ENCODE assay signal across 29 cellular contexts in the genomic region with DNA sequence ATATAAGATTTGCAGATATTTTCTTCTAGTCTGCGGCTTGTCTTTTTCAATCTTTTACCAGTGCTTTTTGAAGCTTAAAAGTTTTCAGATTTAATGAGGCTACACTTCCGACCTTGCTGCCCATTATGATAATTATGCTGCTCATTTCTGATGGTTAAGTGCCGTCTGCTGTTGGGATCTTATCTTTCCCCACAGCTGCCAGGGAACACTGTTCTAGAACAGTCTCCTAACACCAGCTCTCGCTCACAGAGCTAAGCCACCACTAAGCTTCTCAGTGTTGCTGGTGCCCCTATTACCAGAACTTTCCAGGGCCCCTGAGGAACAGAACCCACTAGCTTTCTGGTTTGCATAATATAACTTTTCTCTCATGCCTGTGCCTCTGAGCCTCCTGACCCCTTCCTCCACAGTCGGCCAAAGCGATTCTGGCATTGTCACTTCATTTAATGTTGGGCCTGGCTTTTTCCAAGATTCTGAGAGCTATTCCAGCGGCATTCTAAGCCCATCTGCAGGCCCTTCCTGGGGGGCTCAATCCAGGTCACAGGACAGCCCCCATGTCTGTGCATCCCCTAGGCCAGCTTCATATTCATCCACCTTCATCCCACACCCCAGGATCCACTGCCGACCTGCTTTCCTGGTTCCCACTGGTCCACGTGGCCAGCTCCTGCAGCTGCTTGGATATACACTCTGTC.
DNase-seq lines count a peak whose midpoint lies in the region; ATAC-seq and TF ChIP-seq lines count a peak whose summit lies in the region.
"Had no signal": no experiment of that assay in that cellular context is flagged by ENCODE, and none has a peak within 500 bp of the region (broad histone marks: within the 10 kb centered on the region; RNA-seq: fewer than 3 reads in every experiment).

No MANE protein-coding gene starts in this region.

- peaks cover 1% of the 10 kb centered on the region; the same call in 1 of the 2 replicates for H3K27me3 ChIP-seq in H7 (ENCODE audit: control insufficient read depth, insufficient read depth, low read length)
- H3K27me3 ChIP-seq in SK-N-SH (ENCODE audit: insufficient read depth), result no peaks in the 10 kb centered on the region; the same call in 1 of the 2 replicates
- H3K27me3 ChIP-seq: body of pancreas had no signal

- peak; percentile 63 for DNase-seq in D341Med (ENCODE audit: low spot score)
- DNase-seq in H7, result peak; percentile 9
- DNase-seq in SK-N-SH, result peak; percentile 53
- no peak for DNase-seq in left lobe of liver (ENCODE audit: low spot score)
- no peak for DNase-seq in occipital lobe (lab: John Stamatoyannopoulos, UW)
- DNase-seq: activated CD4-positive, alpha-beta memory T cell treated with anti-CD3 and anti-CD28 coated beads for 36 hours; activated CD4-positive, CD25-positive, alpha-beta regulatory T cell treated with anti-CD3 and anti-CD28 coated beads, Interleukin-2, amount 50 U/mL, for 72 hours; activated naive CD4-positive, alpha-beta T cell treated with anti-CD3 and anti-CD28 coated beads, Interleukin-2, amount 10 ng/mL, durations not matched to agents 7 days and 5 days; body of pancreas; C1 segment of cervical spinal cord; COR-L47; dermis blood vessel endothelial cell; DMS79 treated with DMSO at 0.1 percent for 48 hours; esophagus squamous epithelium; foreskin keratinocyte; GDM1; heart left ventricle; NCI-H446; PC-9; stimulated activated CD4-positive, alpha-beta T cell treated with anti-CD3 and anti-CD28 coated beads, Interleukin-15, amount 100 ng/mL, for 24 hours; T-helper 2 cell had no signal

- peaks cover 39% of the 10 kb centered on the region for H3K27me3 Mint-ChIP-seq in nephron (ENCODE audit: low read depth)

- ATAC-seq in left lobe of liver (no peak), HG03378 (IDR thresholded peaks at IDR 0.05; ENCODE audit: unreplicated experiment) (no peak)
- ATAC-seq: body of pancreas; foreskin keratinocyte; heart left ventricle; stimulated activated memory B cell treated with anti-CD40 and anti-IgM and Interleukin-4, amounts not matched to agents 10 μg/mL and 1 μg/mL and 100 μg/mL, for 72 hours had no signal

- POLR2A ChIA-PET in SK-N-SH (lab: Yijun Ruan, JAX), result interaction anchor here (1.2 to 2.1 kb wide), 8 partner anchors 10 to 236 kb away, joined by 3 to 9 read pairs (median 3); no protein-coding TSS in a partner anchor

- H3K9me3 Mint-ChIP-seq in nephron, result no peaks in the 10 kb centered on the region
- H3K9me3 Mint-ChIP-seq: activated CD4-positive, alpha-beta memory T cell treated with anti-CD3 and anti-CD28 coated beads for 36 hours; activated naive CD4-positive, alpha-beta T cell treated with anti-CD3 and anti-CD28 coated beads, Interleukin-2, amount 10 ng/mL, durations not matched to agents 7 days and 5 days; IgD-negative memory B cell; mesothelial cell of epicardium; stimulated activated memory B cell treated with anti-CD40 and anti-IgM and Interleukin-4, amounts not matched to agents 10 μg/mL and 1 μg/mL and 100 μg/mL, for 72 hours; type B pancreatic cell had no signal

- H3K79me2 ChIP-seq in SK-N-SH (ENCODE audit: insufficient read depth), result no peaks in the 10 kb centered on the region

- peaks cover 35% of the 10 kb centered on the region for H3K4me1 Mint-ChIP-seq in nephron
- H3K4me1 Mint-ChIP-seq: activated naive CD4-positive, alpha-beta T cell treated with anti-CD3 and anti-CD28 coated beads, Interleukin-2, amount 10 ng/mL, durations not matched to agents 7 days and 5 days; IgD-negative memory B cell; mesothelial cell of epicardium; stimulated activated memory B cell treated with anti-CD40 and anti-IgM and Interleukin-4, amounts not matched to agents 10 μg/mL and 1 μg/mL and 100 μg/mL, for 72 hours had no signal

- peak overlapping the region; percentile 17 to 89 (median 18) for H3K27ac Mint-ChIP-seq in nephron
- H3K27ac Mint-ChIP-seq: activated CD4-positive, alpha-beta memory T cell treated with anti-CD3 and anti-CD28 coated beads for 36 hours; activated naive CD4-positive, alpha-beta T cell treated with anti-CD3 and anti-CD28 coated beads, Interleukin-2, amount 10 ng/mL, durations not matched to agents 7 days and 5 days; IgD-negative memory B cell; mesothelial cell of epicardium; stimulated activated memory B cell treated with anti-CD40 and anti-IgM and Interleukin-4, amounts not matched to agents 10 μg/mL and 1 μg/mL and 100 μg/mL, for 72 hours; type B pancreatic cell had no signal

- H3K4me3 ChIP-seq in H7 (ENCODE audit: insufficient read depth, low read depth, low read length) (no peak overlapping the region), SK-N-SH (ENCODE audit: low read depth in 2 of 2, low read length in 1 of 2) (no peak overlapping the region)
- H3K4me3 ChIP-seq: body of pancreas, esophagus squamous epithelium, heart left ventricle, PC-9, prostate gland had no signal

- peak; percentile 43 for TF ChIP-seq RAD21 in SK-N-SH (IDR thresholded peaks at IDR 0.05; ENCODE audit: low read length)

- peak in 1 of 2 experiments; percentile 95; a peak in 2 of 4 replicates for TF ChIP-seq EP300 in SK-N-SH (IDR thresholded peaks at IDR 0.05; ENCODE audit: borderline replicate concordance in 1 of 2, low read depth in 1 of 2, low read length in 1 of 2)

- WGBS in SK-N-SH (ENCODE audit: low lambda C conversion rate), result 10% methylated on average over 9 of the region's 9 CpGs

- H4K20me1 ChIP-seq in SK-N-SH (ENCODE audit: insufficient read depth), result no peaks in the 10 kb centered on the region

- H3K9me3 ChIP-seq in SK-N-SH, result no peaks in the 10 kb centered on the region
- H3K9me3 ChIP-seq: body of pancreas, esophagus squamous epithelium, heart left ventricle, neutrophil, prostate gland had no signal

- no peak overlapping the region for H2AFZ ChIP-seq in SK-N-SH (ENCODE audit: low read depth)
- H2AFZ ChIP-seq: PC-9 had no signal

- H3F3A ChIP-seq in SK-N-SH (replicated peaks; ENCODE audit: insufficient read depth), result no peaks in the 10 kb centered on the region

- no peaks in the 10 kb centered on the region for H3K9me2 ChIP-seq in SK-N-SH

- no peaks in the 10 kb centered on the region for H3K36me3 Mint-ChIP-seq in nephron (ENCODE audit: low read depth)
- H3K36me3 Mint-ChIP-seq: activated CD4-positive, alpha-beta memory T cell treated with anti-CD3 and anti-CD28 coated beads for 36 hours; activated naive CD4-positive, alpha-beta T cell treated with anti-CD3 and anti-CD28 coated beads, Interleukin-2, amount 10 ng/mL, durations not matched to agents 7 days and 5 days; IgD-negative memory B cell; mesothelial cell of epicardium; stimulated activated memory B cell treated with anti-CD40 and anti-IgM and Interleukin-4, amounts not matched to agents 10 μg/mL and 1 μg/mL and 100 μg/mL, for 72 hours; type B pancreatic cell had no signal

- no peak overlapping the region for H3K4me3 Mint-ChIP-seq in nephron
- H3K4me3 Mint-ChIP-seq: activated CD4-positive, alpha-beta memory T cell treated with anti-CD3 and anti-CD28 coated beads for 36 hours; activated naive CD4-positive, alpha-beta T cell treated with anti-CD3 and anti-CD28 coated beads, Interleukin-2, amount 10 ng/mL, durations not matched to agents 7 days and 5 days; IgD-negative memory B cell; mesothelial cell of epicardium; stimulated activated memory B cell treated with anti-CD40 and anti-IgM and Interleukin-4, amounts not matched to agents 10 μg/mL and 1 μg/mL and 100 μg/mL, for 72 hours; type B pancreatic cell had no signal

- peaks cover 0 to 76% of the 10 kb centered on the region in 2 experiments; a peak in 2 of 4 replicates for H3K4me1 ChIP-seq in SK-N-SH (ENCODE audit: control insufficient read depth in 1 of 2, insufficient read depth in 2 of 2, low read depth in 1 of 2, low read length in 1 of 2)
- H3K4me1 ChIP-seq: esophagus squamous epithelium, foreskin keratinocyte, heart left ventricle, prostate gland had no signal

- H3K36me3 ChIP-seq in H7 (replicated peaks; ENCODE audit: control insufficient read depth, insufficient read depth, low read length), result no peaks in the 10 kb centered on the region
- H3K36me3 ChIP-seq in SK-N-SH (replicated peaks in 1 of 2; ENCODE audit: control insufficient read depth in 1 of 2, insufficient read depth in 2 of 2, low read length in 1 of 2), result no peaks in the 10 kb centered on the region
- H3K36me3 ChIP-seq: esophagus squamous epithelium, heart left ventricle, neutrophil, prostate gland had no signal

- H3K27ac ChIP-seq in SK-N-SH (ENCODE audit: low read depth in 2 of 2, low read length in 1 of 2), result peak overlapping the region in 1 of 2 experiments; percentile 100; a peak in 3 of 4 replicates
- H3K27ac ChIP-seq: body of pancreas, esophagus squamous epithelium, foreskin keratinocyte, heart left ventricle, neutrophil, PC-9, prostate gland had no signal

- TF ChIP-seq CTCF in SK-N-SH (IDR thresholded peaks at IDR 0.05) (no peak), nephron (IDR thresholded peaks at IDR 0.05; ENCODE audit: unreplicated experiment in 3 of 3) (no peak)

- H3K9ac ChIP-seq in SK-N-SH, result no peak overlapping the region

- CTCF ChIA-PET in SK-N-SH (lab: Yijun Ruan, JAX), result interaction anchor here (0.7 to 3.8 kb wide), 16 partner anchors 22 to 907 kb away, joined by 3 to 19 read pairs (median 4); no protein-coding TSS in a partner anchor

- no peak overlapping the region for H3K4me2 ChIP-seq in SK-N-SH
- H3K4me2 ChIP-seq: PC-9 had no signal

TF ChIP-seq in SK-N-SH, 30 proteins besides CTCF, POLR2A, EP300 and RAD21 (continues in another document):
- TF ChIP-seq GATA2 (CRISPR knock-in tag; IDR thresholded peaks at IDR 0.05) (peak; percentile 91), RXRA (IDR thresholded peaks at IDR 0.05; ENCODE audit: borderline replicate concordance, low read depth) (no peak)
- TF ChIP-seq, protein P1, sequence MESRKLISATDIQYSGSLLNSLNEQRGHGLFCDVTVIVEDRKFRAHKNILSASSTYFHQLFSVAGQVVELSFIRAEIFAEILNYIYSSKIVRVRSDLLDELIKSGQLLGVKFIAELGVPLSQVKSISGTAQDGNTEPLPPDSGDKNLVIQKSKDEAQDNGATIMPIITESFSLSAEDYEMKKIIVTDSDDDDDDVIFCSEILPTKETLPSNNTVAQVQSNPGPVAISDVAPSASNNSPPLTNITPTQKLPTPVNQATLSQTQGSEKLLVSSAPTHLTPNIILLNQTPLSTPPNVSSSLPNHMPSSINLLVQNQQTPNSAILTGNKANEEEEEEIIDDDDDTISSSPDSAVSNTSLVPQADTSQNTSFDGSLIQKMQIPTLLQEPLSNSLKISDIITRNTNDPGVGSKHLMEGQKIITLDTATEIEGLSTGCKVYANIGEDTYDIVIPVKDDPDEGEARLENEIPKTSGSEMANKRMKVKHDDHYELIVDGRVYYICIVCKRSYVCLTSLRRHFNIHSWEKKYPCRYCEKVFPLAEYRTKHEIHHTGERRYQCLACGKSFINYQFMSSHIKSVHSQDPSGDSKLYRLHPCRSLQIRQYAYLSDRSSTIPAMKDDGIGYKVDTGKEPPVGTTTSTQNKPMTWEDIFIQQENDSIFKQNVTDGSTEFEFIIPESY (IDR thresholded peaks at IDR 0.05; ENCODE audit: borderline replicate concordance, low read depth), result no peak

Comparison
In these comparisons a context has a peak if more than half of its experiments do, and no peak if none do; other contexts are left out.
1. DNase-seq: peak in D341Med (single experiment), H7 (single experiment) and SK-N-SH (single experiment); none in left lobe of liver (single experiment) and occipital lobe (single experiment).